ENCODE assay signal across 21 cellular contexts in genomic region chr19:36093687-36094086, GRCh38. TPM values are rescaled to one million over a fixed set of nuclear protein-coding genes. Genes with fewer than 3 reads are reported as not detected.
DNase-seq lines count a peak whose midpoint lies in the region; ATAC-seq, FAIRE-seq and TF ChIP-seq lines count a peak whose summit lies in the region.
"Had no signal": no experiment of that assay in that cellular context is flagged by ENCODE, and none has a peak within 500 bp of the region (broad histone marks: within the 10 kb centered on the region; RNA-seq: fewer than 3 reads in every experiment).

No MANE protein-coding gene starts in this region.

- SMC1A ChIA-PET in GM12878 (lab: Charles Lee; ENCODE audit: uncharacterized antibody, unreplicated experiment): no interaction called here

- TF ChIP-seq POLR2A in A549 (IDR thresholded peaks at IDR 0.05; ENCODE audit: low read length): no peak
- no peak for TF ChIP-seq POLR2A in GM12878 (IDR thresholded peaks at IDR 0.05; ENCODE audit: low read depth, low read length)

- in situ Hi-C loops in G401 (cut with HindIII; ENCODE audit: low sequenced_read_pairs) (no loop called here), GM12878 (cut with MboI) (no loop called here)

- H3K27me3 ChIP-seq in GM12878 (replicated peaks in 1 of 2; ENCODE audit: control insufficient read depth in 2 of 2, insufficient read depth in 2 of 2, low read length in 1 of 2): no peaks in the 10 kb centered on the region
- H3K27me3 ChIP-seq in right atrium auricular region: no peaks in the 10 kb centered on the region

- H3K4me3 ChIP-seq in A549 (no peak overlapping the region), GM12878 (no peak overlapping the region), right atrium auricular region (no peak overlapping the region)
- H3K4me3 ChIP-seq: lower lobe of right lung had no signal

- no peak overlapping the region for H3K9ac ChIP-seq in GM12878 (ENCODE audit: control insufficient read depth, insufficient read depth, low read length)

- H3K36me3 ChIP-seq in GM12878 (ENCODE audit: control insufficient read depth in 2 of 2, insufficient read depth in 2 of 2, low read length in 1 of 2) (peaks cover 0 to 28% of the 10 kb centered on the region in 2 experiments), right atrium auricular region (no peaks in the 10 kb centered on the region)
- H3K36me3 ChIP-seq: lower lobe of right lung had no signal

- 78% methylated on average over 6 of the region's 6 CpGs for whole genome bisulfite sequencing in A549 (ENCODE audit: missing lambda C conversion rate)
- 65% methylated on average over 6 of the region's 6 CpGs for WGBS in GM12878 (ENCODE audit: insufficient coverage, insufficient replicate concordance, low lambda C conversion rate, missing lambda C conversion rate)

- no peaks in the 10 kb centered on the region for H4K20me1 ChIP-seq in GM12878 (ENCODE audit: control insufficient read depth, insufficient read depth)

- TF ChIP-seq CTCF in A549 (IDR thresholded peaks at IDR 0.05): no peak
- no peak for TF ChIP-seq CTCF in GM12878 (IDR thresholded peaks at IDR 0.05 in 2 of 3, conservative IDR thresholded peaks at IDR 0.05 in 1 of 3; ENCODE audit: control insufficient read depth in 2 of 3, extremely low read depth in 1 of 3, insufficient read depth in 1 of 3, low read depth in 3 of 3, low read length in 3 of 3)
- no peak for TF ChIP-seq CTCF in right atrium auricular region (IDR thresholded peaks at IDR 0.05)
- no peak for TF ChIP-seq CTCF in RWPE1 (conservative IDR thresholded peaks at IDR 0.05; ENCODE audit: low read depth)

- TF ChIP-seq EP300 in A549 (IDR thresholded peaks at IDR 0.05): no peak
- no peak for TF ChIP-seq EP300 in GM12878 (IDR thresholded peaks at IDR 0.05; ENCODE audit: borderline replicate concordance in 1 of 2, control insufficient read depth in 1 of 2, low read depth in 2 of 2, low read length in 2 of 2)

- RAD21 ChIA-PET in GM12878 (lab: Charles Lee; ENCODE audit: unreplicated experiment): no interaction called here

- FAIRE-seq in A549 (lab: Jason Lieb, UNC) (peak; percentile 43), GM12878 (lab: Jason Lieb, UNC) (peak; percentile 47)
- FAIRE-seq: D721Med, GM18507 had no signal

- CTCF ChIA-PET in A549 (lab: Yijun Ruan, JAX) (interaction anchor here (1.0 to 3.8 kb wide), 5 partner anchors 8 to 34 kb away, joined by 3 to 19 read pairs (median 4); no protein-coding TSS in a partner anchor), GM12878 (lab: Yijun Ruan, JAX) (no interaction called here), RWPE1 (lab: Yijun Ruan, JAX) (interaction anchor here (0.6 kb wide), 1 partner anchor 77 kb away, joined by 4 read pairs; no protein-coding TSS in a partner anchor)

- ATAC-seq in A549 (no peak), GM12878 (no peak)
- ATAC-seq: HCT116, lower lobe of right lung had no signal

- DNase-seq in A549 (ENCODE audit: low read depth in 1 of 2, low spot score in 1 of 2) (no peak), G401 (ENCODE audit: low spot score) (peak; percentile 69), GM12878 (ENCODE audit: low read depth, low spot score) (no peak), right atrium auricular region (ENCODE audit: low spot score) (no peak), RWPE1 (ENCODE audit: low spot score) (no peak), retina (no peak), NCI-H2227 (lab: John Stamatoyannopoulos, UW; ENCODE audit: unreplicated experiment) (no peak)
- no peak for DNase-seq in stimulated activated CD4-positive, alpha-beta T cell treated with anti-CD3 and anti-CD28 coated beads, Interleukin-4, amount 100 ng/mL, for 4 hours
- DNase-seq: activated naive CD4-positive, alpha-beta T cell; effector CD8-positive, alpha-beta T cell; lower lobe of right lung; naive B cell; NCI-H1417 treated with DMSO at 0.1 percent for 48 hours had no signal

- no peaks in the 10 kb centered on the region for H3K4me1 ChIP-seq in A549
- H3K4me1 ChIP-seq in GM12878 (ENCODE audit: control insufficient read depth, insufficient read depth, low read length): peaks cover 13% of the 10 kb centered on the region
- peaks cover 0 to 9% of the 10 kb centered on the region in 2 donors for H3K4me1 ChIP-seq in right atrium auricular region
- H3K4me1 ChIP-seq: lower lobe of right lung had no signal

- H3K4me2 ChIP-seq in A549 (no peak overlapping the region), GM12878 (ENCODE audit: control insufficient read depth, insufficient read depth) (no peak overlapping the region)

- no peak for TF ChIP-seq RAD21 in A549 (conservative IDR thresholded peaks at IDR 0.05 in 1 of 2, IDR thresholded peaks at IDR 0.05 in 1 of 2)
- TF ChIP-seq RAD21 in GM12878 (IDR thresholded peaks at IDR 0.05; ENCODE audit: insufficient read depth, low read depth, low read length): no peak

- no peak overlapping the region; the same call in 1 of the 2 replicates for H2AFZ ChIP-seq in GM12878 (ENCODE audit: control insufficient read depth, low read depth, low read length)

- no TSS peak for BruUV-seq in GM12878 (replicated peaks; lab: Mats Ljungman, UMichigan)

- no peaks in the 10 kb centered on the region for H3K79me2 ChIP-seq in GM12878 (ENCODE audit: control insufficient read depth, insufficient read depth, low read length)

- POLR2A ChIA-PET in A549 (lab: Yijun Ruan, JAX): interaction anchor here (1.2 kb wide), 1 partner anchor 40 kb away, joined by 4 read pairs; the partner anchor contains the start of gene THAP8
- POLR2A ChIA-PET in GM12878 (lab: Charles Lee): no interaction called here
- POLR2A ChIA-PET in RWPE1 (lab: Yijun Ruan, JAX; ENCODE audit: low non-redundant PET): no interaction called here

- H3K9me3 ChIP-seq in A549 (no peaks in the 10 kb centered on the region), GM12878 (replicated peaks; ENCODE audit: control insufficient read depth, insufficient read depth, low read length) (no peaks in the 10 kb centered on the region), right atrium auricular region (no peaks in the 10 kb centered on the region)
- H3K9me3 ChIP-seq: lower lobe of right lung had no signal

- intact Hi-C loops in GM12878 (cut with micrococcal nuclease; ENCODE audit: unreplicated experiment): no loop called here

- no peak overlapping the region for H3K27ac ChIP-seq in A549
- H3K27ac ChIP-seq in GM12878 (ENCODE audit: control insufficient read depth, insufficient read depth): no peak overlapping the region
- H3K27ac ChIP-seq in right atrium auricular region: peak overlapping the region; percentile 7 to 48
- no peak overlapping the region for H3K27ac ChIP-seq in RWPE1
- H3K27ac ChIP-seq: lower lobe of right lung, VCaP had no signal

RNA-seq across cellular contexts. Expression of gene OVOL3, which starts 17.3 kb away (rescaled TPM):
- not detected in 2 replicates for polyA plus RNA-seq in A549 (2011; rRNA removed)
- polyA plus RNA-seq in A549 (2012; cell fraction: cytosol; rRNA removed): 0.43 and 0.70 TPM in 2 replicates
- polyA plus RNA-seq in A549 (2012; cell fraction: nucleus; rRNA removed): 3.4 and 6.1 TPM in 2 replicates
- 0.14 to 0.63 TPM (median 0.31 TPM) in 3 replicates for polyA plus RNA-seq in A549 (2017; fragmentation: RNase III; extraction: RNeasy Plus Mini Kit Qiagen cat#74134 plus additional on column Dnase treatment)
- polyA minus RNA-seq in A549 (2011; rRNA and poly(A)+ RNA removed): not detected in 2 replicates
- total RNA-seq in G401 (2014; rRNA removed; shearing (Covaris generic)): not detected in 2 replicates
- not detected in 2 replicates for total RNA-seq in GM12878 (2013; cell fraction: nucleolus; rRNA removed)
- total RNA-seq in GM12878 (2014; rRNA removed): not detected in 2 replicates
- not detected in 2 replicates for total RNA-seq in GM12878 (2014; rRNA removed; fragmentation: Illumina TruSeq; extraction: Trizol)
- not detected in 2 replicates for total RNA-seq in GM12878 (2021)
- not detected for polyA plus RNA-seq in GM12878 (2011; ENCODE audit: low read depth)
- not detected in 2 replicates for polyA plus RNA-seq in GM12878 (2011; rRNA removed)
- polyA plus RNA-seq in GM12878 (2011; cell fraction: cytosol; rRNA removed): not detected in 2 replicates
- polyA plus RNA-seq in GM12878 (2011; cell fraction: nucleus; rRNA removed): 0.21 TPM in 1 of 2 replicates, not detected in the other
- not detected in 2 replicates for polyA plus RNA-seq in GM12878 (2012)
- not detected in 2 replicates for polyA plus RNA-seq in GM12878 (2014; fragmentation: Illumina TruSeq; extraction: Trizol)
- not detected for polyA plus RNA-seq in GM12878 (2014; fragmentation: Nextera tagmentation; extraction: Ambion mirVana)
- not detected in 2 replicates for polyA plus RNA-seq in GM12878 (2014; rRNA removed)
- under 1 TPM in 1 of 2 experiments, not detected in 1; 0.43 TPM for polyA plus RNA-seq in GM12878 (2016; fragmentation: Nextera tagmentation; extraction: Ambion mirVana)
- not detected in 2 replicates for polyA minus RNA-seq in GM12878 (2011; rRNA and poly(A)+ RNA removed)
- not detected in 2 replicates for polyA minus RNA-seq in GM12878 (2011; cell fraction: cytosol; rRNA and poly(A)+ RNA removed)
- polyA minus RNA-seq in GM12878 (2011; cell fraction: nucleus; rRNA and poly(A)+ RNA removed): not detected in 2 replicates
- not detected for total RNA-seq in right atrium auricular region
- total RNA-seq: fibroblast of villous mesenchyme, HT1080, lower lobe of right lung, renal cortical epithelial cell, RPMI7951 had no signal

RNA-seq across cellular contexts. Expression of gene POLR2I, which starts 21.0 kb away (rescaled TPM):
- polyA plus RNA-seq in A549 (2011; rRNA removed) (107 and 123 TPM in 2 replicates), A549 (2017; fragmentation: RNase III; extraction: RNeasy Plus Mini Kit Qiagen cat#74134 plus additional on column Dnase treatment) (264 to 284 TPM (median 277 TPM) in 3 replicates), GM12878 (2011; rRNA removed) (19.4 and 30.9 TPM in 2 replicates), GM12878 (2014; fragmentation: Illumina TruSeq; extraction: Trizol) (21.3 and 61.9 TPM in 2 replicates), GM12878 (2014; fragmentation: Nextera tagmentation; extraction: Ambion mirVana) (100 to 1,000 TPM; 235 to 269 TPM), GM12878 (2014; rRNA removed) (196 and 211 TPM in 2 replicates), GM12878 (2016; fragmentation: Nextera tagmentation; extraction: Ambion mirVana) (100 to 1,000 TPM; 256 to 272 TPM)
- polyA plus RNA-seq in A549 (2012; cell fraction: cytosol; rRNA removed): 490 and 587 TPM in 2 replicates
- 232 and 242 TPM in 2 replicates for polyA plus RNA-seq in A549 (2012; cell fraction: nucleus; rRNA removed)
- 379 and 495 TPM in 2 replicates for polyA minus RNA-seq in A549 (2011; rRNA and poly(A)+ RNA removed)
- total RNA-seq in G401 (2014; rRNA removed; shearing (Covaris generic)): 120 and 122 TPM in 2 replicates
- total RNA-seq in GM12878 (2013; cell fraction: nucleolus; rRNA removed): 10.8 and 12.2 TPM in 2 replicates
- total RNA-seq in GM12878 (2014; rRNA removed) (169 and 194 TPM in 2 replicates), GM12878 (2014; rRNA removed; fragmentation: Illumina TruSeq; extraction: Trizol) (80.7 and 85.8 TPM in 2 replicates), GM12878 (2021) (106 and 113 TPM in 2 replicates), right atrium auricular region (100 to 1,000 TPM in 1 of 2 donors, 10 to 100 TPM in 1; 76.9 to 121 TPM)
- polyA plus RNA-seq in GM12878 (2011; ENCODE audit: low read depth): 85.8 TPM
- polyA plus RNA-seq in GM12878 (2011; cell fraction: cytosol; rRNA removed): 72.0 and 156 TPM in 2 replicates
- polyA plus RNA-seq in GM12878 (2011; cell fraction: nucleus; rRNA removed): 72.5 and 75.7 TPM in 2 replicates
- polyA plus RNA-seq in GM12878 (2012): 148 and 162 TPM in 2 replicates
- polyA minus RNA-seq in GM12878 (2011; rRNA and poly(A)+ RNA removed): 81.1 and 122 TPM in 2 replicates
- polyA minus RNA-seq in GM12878 (2011; cell fraction: cytosol; rRNA and poly(A)+ RNA removed): 74.6 and 82.4 TPM in 2 replicates
- polyA minus RNA-seq in GM12878 (2011; cell fraction: nucleus; rRNA and poly(A)+ RNA removed): 37.0 and 51.8 TPM in 2 replicates

RNA-seq across cellular contexts. Expression of gene TBCB, which starts 21.6 kb away (rescaled TPM):
- polyA plus RNA-seq in A549 (2011; rRNA removed) (384 and 395 TPM in 2 replicates), A549 (2017; fragmentation: RNase III; extraction: RNeasy Plus Mini Kit Qiagen cat#74134 plus additional on column Dnase treatment) (352 to 400 TPM (median 397 TPM) in 3 replicates), GM12878 (2011; rRNA removed) (102 and 135 TPM in 2 replicates), GM12878 (2014; fragmentation: Illumina TruSeq; extraction: Trizol) (50.0 and 83.5 TPM in 2 replicates), GM12878 (2014; fragmentation: Nextera tagmentation; extraction: Ambion mirVana) (10 to 100 TPM in 1 of 2 experiments, 1 to 10 TPM in 1; 9.4 to 18.3 TPM), GM12878 (2014; rRNA removed) (179 and 193 TPM in 2 replicates), GM12878 (2016; fragmentation: Nextera tagmentation; extraction: Ambion mirVana) (100 to 1,000 TPM; 186 to 188 TPM)
- polyA plus RNA-seq in A549 (2012; cell fraction: cytosol; rRNA removed): 1,257 and 1,314 TPM in 2 replicates
- 726 and 838 TPM in 2 replicates for polyA plus RNA-seq in A549 (2012; cell fraction: nucleus; rRNA removed)
- polyA minus RNA-seq in A549 (2011; rRNA and poly(A)+ RNA removed): 256 and 287 TPM in 2 replicates
- 314 and 477 TPM in 2 replicates for total RNA-seq in G401 (2014; rRNA removed; shearing (Covaris generic))
- 24.0 and 32.3 TPM in 2 replicates for total RNA-seq in GM12878 (2013; cell fraction: nucleolus; rRNA removed)
- total RNA-seq in GM12878 (2014; rRNA removed) (141 and 156 TPM in 2 replicates), GM12878 (2014; rRNA removed; fragmentation: Illumina TruSeq; extraction: Trizol) (80.1 and 86.0 TPM in 2 replicates), GM12878 (2021) (117 and 123 TPM in 2 replicates), right atrium auricular region (100 to 1,000 TPM; 107 to 110 TPM)
- 42.7 TPM for polyA plus RNA-seq in GM12878 (2011; ENCODE audit: low read depth)
- 165 and 212 TPM in 2 replicates for polyA plus RNA-seq in GM12878 (2011; cell fraction: cytosol; rRNA removed)
- polyA plus RNA-seq in GM12878 (2011; cell fraction: nucleus; rRNA removed): 123 and 141 TPM in 2 replicates
- polyA plus RNA-seq in GM12878 (2012): 95.1 and 108 TPM in 2 replicates
- polyA minus RNA-seq in GM12878 (2011; rRNA and poly(A)+ RNA removed): 70.8 and 125 TPM in 2 replicates
- 30.5 and 38.1 TPM in 2 replicates for polyA minus RNA-seq in GM12878 (2011; cell fraction: cytosol; rRNA and poly(A)+ RNA removed)
- polyA minus RNA-seq in GM12878 (2011; cell fraction: nucleus; rRNA and poly(A)+ RNA removed): 14.0 and 22.1 TPM in 2 replicates

RNA-seq across cellular contexts. Expression of gene WDR62, which starts 39.0 kb away (rescaled TPM):
- polyA plus RNA-seq in A549 (2011; rRNA removed) (15.5 and 16.0 TPM in 2 replicates), A549 (2017; fragmentation: RNase III; extraction: RNeasy Plus Mini Kit Qiagen cat#74134 plus additional on column Dnase treatment) (30.9 to 34.1 TPM (median 32.9 TPM) in 3 replicates), GM12878 (2011; rRNA removed) (3.4 and 7.6 TPM in 2 replicates), GM12878 (2014; fragmentation: Illumina TruSeq; extraction: Trizol) (4.6 and 7.6 TPM in 2 replicates), GM12878 (2014; fragmentation: Nextera tagmentation; extraction: Ambion mirVana) (under 1 TPM; 0.08 to 0.49 TPM), GM12878 (2014; rRNA removed) (15.3 and 19.6 TPM in 2 replicates), GM12878 (2016; fragmentation: Nextera tagmentation; extraction: Ambion mirVana) (10 to 100 TPM; 19.8 to 20.6 TPM)
- polyA plus RNA-seq in A549 (2012; cell fraction: cytosol; rRNA removed): 47.8 and 58.0 TPM in 2 replicates
- polyA plus RNA-seq in A549 (2012; cell fraction: nucleus; rRNA removed): 224 and 304 TPM in 2 replicates
- 30.6 and 34.2 TPM in 2 replicates for polyA minus RNA-seq in A549 (2011; rRNA and poly(A)+ RNA removed)
- 9.7 and 12.9 TPM in 2 replicates for total RNA-seq in G401 (2014; rRNA removed; shearing (Covaris generic))
- total RNA-seq in GM12878 (2013; cell fraction: nucleolus; rRNA removed): 18.7 and 21.8 TPM in 2 replicates
- total RNA-seq in GM12878 (2014; rRNA removed) (12.4 and 14.2 TPM in 2 replicates), GM12878 (2014; rRNA removed; fragmentation: Illumina TruSeq; extraction: Trizol) (6.1 and 6.2 TPM in 2 replicates), GM12878 (2021) (18.1 and 20.1 TPM in 2 replicates), right atrium auricular region (10 to 100 TPM in 1 of 2 donors, under 1 TPM in 1; 0.75 to 10.6 TPM)
- 3.2 TPM for polyA plus RNA-seq in GM12878 (2011; ENCODE audit: low read depth)
- polyA plus RNA-seq in GM12878 (2011; cell fraction: cytosol; rRNA removed): 7.7 and 9.8 TPM in 2 replicates
- 43.0 and 67.8 TPM in 2 replicates for polyA plus RNA-seq in GM12878 (2011; cell fraction: nucleus; rRNA removed)
- polyA plus RNA-seq in GM12878 (2012): 5.1 and 5.6 TPM in 2 replicates
- polyA minus RNA-seq in GM12878 (2011; rRNA and poly(A)+ RNA removed): 16.0 and 18.4 TPM in 2 replicates
- 6.9 and 9.5 TPM in 2 replicates for polyA minus RNA-seq in GM12878 (2011; cell fraction: cytosol; rRNA and poly(A)+ RNA removed)
- polyA minus RNA-seq in GM12878 (2011; cell fraction: nucleus; rRNA and poly(A)+ RNA removed): 16.4 and 30.7 TPM in 2 replicates

RNA-seq across cellular contexts. Expression of gene THAP8, which starts 39.6 kb away (rescaled TPM):
- polyA plus RNA-seq in A549 (2011; rRNA removed) (3.1 and 3.2 TPM in 2 replicates), A549 (2017; fragmentation: RNase III; extraction: RNeasy Plus Mini Kit Qiagen cat#74134 plus additional on column Dnase treatment) (7.0 to 7.5 TPM (median 7.5 TPM) in 3 replicates), GM12878 (2011; rRNA removed) (1.8 and 2.8 TPM in 2 replicates), GM12878 (2014; fragmentation: Illumina TruSeq; extraction: Trizol) (0.55 and 0.91 TPM in 2 replicates), GM12878 (2014; fragmentation: Nextera tagmentation; extraction: Ambion mirVana) (under 1 TPM; 0.24 to 0.35 TPM), GM12878 (2014; rRNA removed) (3.6 TPM in 2 replicates), GM12878 (2016; fragmentation: Nextera tagmentation; extraction: Ambion mirVana) (1 to 10 TPM; 4.2 TPM)
- polyA plus RNA-seq in A549 (2012; cell fraction: cytosol; rRNA removed): 6.2 and 8.7 TPM in 2 replicates
- polyA plus RNA-seq in A549 (2012; cell fraction: nucleus; rRNA removed): 8.7 and 12.2 TPM in 2 replicates
- polyA minus RNA-seq in A549 (2011; rRNA and poly(A)+ RNA removed): 1.5 and 2.7 TPM in 2 replicates
- 0.37 and 5.2 TPM in 2 replicates for total RNA-seq in G401 (2014; rRNA removed; shearing (Covaris generic))
- 1.5 and 3.0 TPM in 2 replicates for total RNA-seq in GM12878 (2013; cell fraction: nucleolus; rRNA removed)
- total RNA-seq in GM12878 (2014; rRNA removed) (1.6 and 4.4 TPM in 2 replicates), GM12878 (2014; rRNA removed; fragmentation: Illumina TruSeq; extraction: Trizol) (0.40 and 0.41 TPM in 2 replicates), GM12878 (2021) (1.7 and 2.4 TPM in 2 replicates), right atrium auricular region (10 to 100 TPM in 1 of 2 donors, 1 to 10 TPM in 1; 5.7 to 11.6 TPM)
- polyA plus RNA-seq in GM12878 (2011; ENCODE audit: low read depth): 0.96 TPM
- polyA plus RNA-seq in GM12878 (2011; cell fraction: cytosol; rRNA removed): 3.3 and 5.6 TPM in 2 replicates
- polyA plus RNA-seq in GM12878 (2011; cell fraction: nucleus; rRNA removed): 4.9 and 5.2 TPM in 2 replicates
- 2.6 and 3.9 TPM in 2 replicates for polyA plus RNA-seq in GM12878 (2012)
- 1.8 and 4.2 TPM in 2 replicates for polyA minus RNA-seq in GM12878 (2011; rRNA and poly(A)+ RNA removed)
- polyA minus RNA-seq in GM12878 (2011; cell fraction: cytosol; rRNA and poly(A)+ RNA removed): 1.5 and 4.8 TPM in 2 replicates
- polyA minus RNA-seq in GM12878 (2011; cell fraction: nucleus; rRNA and poly(A)+ RNA removed): 2.4 and 3.1 TPM in 2 replicates

Comparison
In these comparisons a context has a peak if more than half of its experiments do, and no peak if none do; other contexts are left out.
1. H3K27ac ChIP-seq: peak in right atrium auricular region (2 of 2); none in A549 (0 of 2), GM12878 (single experiment) and RWPE1 (single experiment).